In genomic region chr6:42929088-42929927, GRCh38 we compare ENCODE assay signal across 8 cellular contexts. TPM values are rescaled to one million over a fixed set of nuclear protein-coding genes. Genes with fewer than 3 reads are reported as not detected.
DNase-seq lines count a peak whose midpoint lies in the region; ATAC-seq, FAIRE-seq and TF ChIP-seq lines count a peak whose summit lies in the region.

TSS of gene CNPY3 (plus strand) at chr6:42929480. CDS start at chr6:42929571, 91 bp downstream.

- peak in 2 of 6 experiments; percentile 12 to 16 for TF ChIP-seq CTCF in adrenal gland (IDR thresholded peaks at IDR 0.05)
- TF ChIP-seq CTCF in heart left ventricle (IDR thresholded peaks at IDR 0.05) = peak in 2 of 12 donors; percentile 13 to 23
- peak in 2 of 6 experiments; percentile 24 to 33 for TF ChIP-seq CTCF in upper lobe of left lung (IDR thresholded peaks at IDR 0.05)

- peak; percentile 79 for ATAC-seq in HG02852 (IDR thresholded peaks at IDR 0.05; ENCODE audit: unreplicated experiment)
- peak; percentile 94 to 97 (median 96) for ATAC-seq in heart left ventricle
- peak; percentile 96 to 97 for ATAC-seq in upper lobe of left lung (ENCODE audit: low FRiP score in 2 of 2)

- DNase-seq in GM12892 (ENCODE audit: insufficient read length) = peak; percentile 78
- peak; percentile 100 for DNase-seq in NCI-H146 (lab: John Stamatoyannopoulos, UW)
- DNase-seq in T-helper 1 cell = peak; percentile 85 to 99 (median 90)
- peak; percentile 90 to 97 (median 95) for DNase-seq in adrenal gland
- peak; percentile 93 to 97 (median 95) for DNase-seq in heart left ventricle
- peak; percentile 83 to 99 (median 93) for DNase-seq in posterior cingulate gyrus
- DNase-seq in upper lobe of left lung = peak; percentile 97 to 98

- H3K36me3 ChIP-seq in adrenal gland (replicated peaks in 1 of 2) = peaks cover 0 to 2% of the 10 kb centered on the region in 2 donors
- peaks cover 0 to 27% (median 11%) of the 10 kb centered on the region in 9 donors for H3K36me3 ChIP-seq in heart left ventricle
- peaks cover 0 to 5% (median 2%) of the 10 kb centered on the region in 4 donors for H3K36me3 ChIP-seq in upper lobe of left lung

- peak; percentile 97 for FAIRE-seq in GM12892 (lab: Jason Lieb, UNC)

- peak in 1 of 4 donors; percentile 24 for TF ChIP-seq EP300 in upper lobe of left lung (IDR thresholded peaks at IDR 0.05)

- H3K9me3 ChIP-seq in adrenal gland (replicated peaks in 1 of 3) (no peaks in the 10 kb centered on the region), heart left ventricle (no peaks in the 10 kb centered on the region), upper lobe of left lung (no peaks in the 10 kb centered on the region)

- intact Hi-C loops in adrenal gland (cut with DNase I) = no loop called here
- intact Hi-C loops in heart left ventricle (cut with DNase I) = loop anchor here in 4 of 10 donors (2.0 to 5.0 kb wide), 3 partner anchors 48 to 55 kb away; partner anchors contain the start of genes PEX6 (in 2 of the 4) and PPP2R5D (in 2 of the 4)
- intact Hi-C loops in posterior cingulate gyrus (cut with DNase I) = no loop called here

- H3K4me3 ChIP-seq in adrenal gland = peak within 1 kb of the TSS; percentile 20 to 79 (median 74)
- peak within 1 kb of the TSS; percentile 60 to 92 (median 82) for H3K4me3 ChIP-seq in heart left ventricle
- H3K4me3 ChIP-seq in upper lobe of left lung = peak within 1 kb of the TSS; percentile 59 to 87 (median 74)

- H3K4me1 ChIP-seq in adrenal gland (replicated peaks in 1 of 2) (peaks cover 13 to 44% of the 10 kb centered on the region in 2 donors), heart left ventricle (peaks cover 4 to 59% (median 21%) of the 10 kb centered on the region in 12 donors), upper lobe of left lung (peaks cover 32 to 50% (median 39%) of the 10 kb centered on the region in 4 donors)

- H3K27ac ChIP-seq in adrenal gland = peak within 1 kb of the TSS; percentile 75 to 96 (median 89)
- H3K27ac ChIP-seq in heart left ventricle = peak within 1 kb of the TSS; percentile 54 to 99 (median 89)
- peak within 1 kb of the TSS; percentile 85 to 94 (median 90) for H3K27ac ChIP-seq in upper lobe of left lung

- H3K27me3 ChIP-seq in adrenal gland (no peaks in the 10 kb centered on the region), heart left ventricle (peaks cover 0 to 5% (median 0%) of the 10 kb centered on the region in 9 donors), upper lobe of left lung (no peaks in the 10 kb centered on the region)

- TF ChIP-seq POLR2A in GM12892 (IDR thresholded peaks at IDR 0.05; ENCODE audit: low read depth, low read length) (peak; percentile 69), adrenal gland (IDR thresholded peaks at IDR 0.05) (peak; percentile 56 to 66), heart left ventricle (IDR thresholded peaks at IDR 0.05) (peak in 1 of 2 donors; percentile 64), upper lobe of left lung (IDR thresholded peaks at IDR 0.05) (peak; percentile 21 to 86 (median 64))

- 0% methylated on average over 10 to 67 of the region's 67 CpGs for WGBS in adrenal gland, 4 donors
- 0% methylated on average over 32 to 67 of the region's 67 CpGs for whole genome bisulfite sequencing in heart left ventricle, 4 donors
- 0 to 2% methylated on average over 17 to 46 of the region's 67 CpGs for WGBS in upper lobe of left lung, 2 donors

RNA-seq across cellular contexts. Expression of gene CNPY3, which starts in this region (rescaled TPM):
- 46.0 TPM for polyA plus RNA-seq in GM12892 (2012; ENCODE audit: missing spikeins)
- total RNA-seq in adrenal gland = 10 to 100 TPM; 26.8 to 59.7 (median 41.3) TPM
- polyA plus RNA-seq in adrenal gland = 10 to 100 TPM; 22.4 to 53.5 (median 48.2) TPM
- 10 to 100 TPM; 14.7 to 44.0 (median 20.6) TPM for total RNA-seq in heart left ventricle
- 10 to 100 TPM; 13.8 to 35.7 TPM for polyA plus RNA-seq in heart left ventricle
- 10 to 100 TPM; 32.4 to 95.2 (median 50.3) TPM for total RNA-seq in upper lobe of left lung

Comparison
In these comparisons a context has a peak if more than half of its experiments do, and no peak if none do; other contexts are left out.
1. Peak in every context shown above with its lines: DNase-seq, ATAC-seq, H3K4me3 ChIP-seq and H3K27ac ChIP-seq.